ENCODE assay signal across 22 cellular contexts in the genomic region with DNA sequence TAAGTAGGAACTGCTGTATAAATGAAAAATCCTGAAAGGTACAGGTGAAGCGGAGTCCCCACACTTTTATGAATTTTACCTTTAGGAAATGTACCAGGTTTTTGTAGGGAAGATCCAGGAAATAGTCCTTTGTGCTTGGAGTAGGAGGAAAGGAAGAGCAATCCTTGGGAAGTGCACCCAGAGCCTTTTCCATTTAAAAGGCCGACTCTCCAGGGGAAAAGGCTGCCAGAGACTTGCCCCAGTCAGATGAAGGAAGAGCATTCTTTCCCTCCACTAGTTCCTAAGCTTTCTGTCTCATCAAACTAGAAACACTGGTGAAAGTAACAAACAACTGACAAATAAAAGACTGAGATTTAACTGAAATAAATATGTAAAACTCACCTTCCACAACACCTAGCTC.
DNase-seq lines count a peak whose midpoint lies in the region; ATAC-seq and TF ChIP-seq lines count a peak whose summit lies in the region.
"Had no signal": no experiment of that assay in that cellular context is flagged by ENCODE, and none has a peak within 500 bp of the region (broad histone marks: within the 10 kb centered on the region; RNA-seq: fewer than 3 reads in every experiment).

No MANE protein-coding gene starts in this region.

- H3K36me3 ChIP-seq in GM23338 (ENCODE audit: insufficient read depth) (no peaks in the 10 kb centered on the region), iPS-15b (ENCODE audit: control insufficient read depth, insufficient read depth, low read length) (no peaks in the 10 kb centered on the region)
- H3K36me3 ChIP-seq: BLaER1 treated with 17β-estradiol and CSF1 and Interleukin-3, amounts not matched to agents 10 nM and 100 nM had no signal

- no peak overlapping the region for H3K4me3 Mint-ChIP-seq in GM23338
- H3K4me3 Mint-ChIP-seq in WTC11: no peak overlapping the region
- H3K4me3 Mint-ChIP-seq: B cell; CD4-positive, alpha-beta T cell; CD8-positive, alpha-beta memory T cell had no signal

- H3K9me3 Mint-ChIP-seq in GM23338 (no peaks in the 10 kb centered on the region), WTC11 (peaks cover 7% of the 10 kb centered on the region)

- H3K36me3 Mint-ChIP-seq in GM23338 (ENCODE audit: low read depth) (no peaks in the 10 kb centered on the region), WTC11 (no peaks in the 10 kb centered on the region; the same call in 1 of the 2 replicates)
- H3K36me3 Mint-ChIP-seq: CD8-positive, alpha-beta memory T cell had no signal

- no peaks in the 10 kb centered on the region for H3K79me2 ChIP-seq in GM23338 (replicated peaks; ENCODE audit: insufficient read depth)

- H3K9me3 ChIP-seq in iPS-15b (ENCODE audit: control insufficient read depth, insufficient read depth, low read length): no peaks in the 10 kb centered on the region
- H3K9me3 ChIP-seq: A549; BLaER1 treated with 17β-estradiol and CSF1 and Interleukin-3, amounts not matched to agents 10 nM and 100 nM had no signal

- CTCF ChIA-PET in WTC11 (lab: Charles Lee): interaction anchor here (0.6 to 1.5 kb wide), 5 partner anchors 13 to 856 kb away, joined by 3 to 7 read pairs (median 3); no protein-coding TSS in a partner anchor

- H3K27ac Mint-ChIP-seq in GM23338 (no peak overlapping the region; the same call in 1 of the 2 replicates), WTC11 (peak overlapping the region; percentile 33; the same call in 1 of the 2 replicates)
- H3K27ac Mint-ChIP-seq: B cell; CD4-positive, alpha-beta T cell; CD8-positive, alpha-beta memory T cell had no signal

- TF ChIP-seq POLR2A in lower leg skin (IDR thresholded peaks at IDR 0.05): no peak

- TF ChIP-seq CTCF in GM23338 (conservative IDR thresholded peaks at IDR 0.05; ENCODE audit: low read depth in 2 of 2) (no peak), WTC11 (IDR thresholded peaks at IDR 0.05) (no peak), lower leg skin (IDR thresholded peaks at IDR 0.05) (no peak)

- ATAC-seq in GM23338 (peak; percentile 67), WTC11 (peak; percentile 53; the same call in 1 of the 2 replicates), SK-N-SH treated with all-trans-retinoic acid at 6 μM for 48 hours (no peak)
- ATAC-seq: A549, GM12878 had no signal

- H3K4me2 ChIP-seq in GM23338: no peak overlapping the region
- H3K4me2 ChIP-seq: A549 had no signal

- H3K4me1 ChIP-seq in GM23338 (ENCODE audit: insufficient read depth) (peaks cover 4% of the 10 kb centered on the region; the same call in 1 of the 2 replicates), iPS-15b (ENCODE audit: control insufficient read depth, insufficient read depth, low read length) (peaks cover 7% of the 10 kb centered on the region)
- H3K4me1 ChIP-seq: A549 had no signal

- no peaks in the 10 kb centered on the region for H3F3A ChIP-seq in GM23338 (replicated peaks; ENCODE audit: low read depth)

- no peaks in the 10 kb centered on the region for H4K20me1 ChIP-seq in GM23338 (replicated peaks; ENCODE audit: insufficient read depth)
- H4K20me1 ChIP-seq: BLaER1 treated with 17β-estradiol and CSF1 and Interleukin-3, amounts not matched to agents 10 nM and 100 nM had no signal

- 77 to 81% methylated on average over 2 of the region's 2 CpGs for WGBS in lower leg skin, 2 donors

- no peaks in the 10 kb centered on the region for H3K27me3 Mint-ChIP-seq in GM23338 (ENCODE audit: insufficient read depth, low read depth, poor library complexity)
- no peaks in the 10 kb centered on the region for H3K27me3 Mint-ChIP-seq in WTC11 (ENCODE audit: low read depth)
- H3K27me3 Mint-ChIP-seq: B cell; CD4-positive, alpha-beta T cell; CD8-positive, alpha-beta memory T cell had no signal

- H2AFZ ChIP-seq in GM23338: peak overlapping the region; percentile 5; the same call in 1 of the 2 replicates

- H3K9me2 ChIP-seq in GM23338 (ENCODE audit: insufficient read depth): no peaks in the 10 kb centered on the region

- DNase-seq in GM23338 (ENCODE audit: low spot score) (peak; percentile 17), WTC11 (ENCODE audit: low spot score) (no peak), iPS-NIHi7 (ENCODE audit: extremely low spot score) (peak; percentile 10), DMS79 treated with DMSO at 0.1 percent for 48 hours (lab: John Stamatoyannopoulos, UW) (no peak), DMS153 (lab: John Stamatoyannopoulos, UW) (no peak), lower leg skin (ENCODE audit: low spot score in 2 of 2) (no peak)
- DNase-seq: AML-193; CD4-positive, alpha-beta T cell; CD8-positive, alpha-beta memory T cell; COR-L47; DMS 273 treated with DMSO at 0.1 percent for 48 hours; DND-41; EL; GDM1 had no signal

- H3K9ac ChIP-seq in iPS-15b (ENCODE audit: low read depth, low read length): peak overlapping the region; percentile 48

- intact Hi-C loops in lower leg skin (cut with DNase I; ENCODE audit: low total_unique reads): no loop called here

- no peak overlapping the region for H3K27ac ChIP-seq in GM23338 (ENCODE audit: low read depth)
- H3K27ac ChIP-seq: 22Rv1, A549, C4-2B had no signal

- POLR2A ChIA-PET in WTC11 (lab: Charles Lee): no interaction called here

- no peaks in the 10 kb centered on the region for H3K27me3 ChIP-seq in GM23338 (ENCODE audit: insufficient read depth)
- no peaks in the 10 kb centered on the region for H3K27me3 ChIP-seq in iPS-15b (ENCODE audit: control insufficient read depth, insufficient read depth, low read length)
- H3K27me3 ChIP-seq: BLaER1 treated with 17β-estradiol and CSF1 and Interleukin-3, amounts not matched to agents 10 nM and 100 nM had no signal

- H3K4me1 Mint-ChIP-seq in GM23338 (peaks cover 14% of the 10 kb centered on the region), WTC11 (peaks cover 13% of the 10 kb centered on the region)
- H3K4me1 Mint-ChIP-seq: B cell; CD8-positive, alpha-beta memory T cell had no signal

- H3K4me3 ChIP-seq in GM23338 (no peak overlapping the region), iPS-15b (ENCODE audit: low read depth, low read length) (no peak overlapping the region), lower leg skin (ENCODE audit: low read depth, poor library complexity, severe bottlenecking) (no peak overlapping the region)
- H3K4me3 ChIP-seq: A549, GM12878 had no signal

TF ChIP-seq in GM23338, 12 proteins besides CTCF, POLR2A, EP300 and RAD21 (continues in another document):
- TF ChIP-seq CREB1 (CRISPR knock-in tag; IDR thresholded peaks at IDR 0.05; ENCODE audit: low read depth) (no peak), STAT1 (IDR thresholded peaks at IDR 0.05; ENCODE audit: unreplicated experiment) (no peak)

TF ChIP-seq in WTC11, 78 proteins besides CTCF, POLR2A, EP300 and RAD21:
- peak; percentile 86 for TF ChIP-seq ETV6 (CRISPR knock-in tag; IDR thresholded peaks at IDR 0.05)
- TF ChIP-seq, protein P1, sequence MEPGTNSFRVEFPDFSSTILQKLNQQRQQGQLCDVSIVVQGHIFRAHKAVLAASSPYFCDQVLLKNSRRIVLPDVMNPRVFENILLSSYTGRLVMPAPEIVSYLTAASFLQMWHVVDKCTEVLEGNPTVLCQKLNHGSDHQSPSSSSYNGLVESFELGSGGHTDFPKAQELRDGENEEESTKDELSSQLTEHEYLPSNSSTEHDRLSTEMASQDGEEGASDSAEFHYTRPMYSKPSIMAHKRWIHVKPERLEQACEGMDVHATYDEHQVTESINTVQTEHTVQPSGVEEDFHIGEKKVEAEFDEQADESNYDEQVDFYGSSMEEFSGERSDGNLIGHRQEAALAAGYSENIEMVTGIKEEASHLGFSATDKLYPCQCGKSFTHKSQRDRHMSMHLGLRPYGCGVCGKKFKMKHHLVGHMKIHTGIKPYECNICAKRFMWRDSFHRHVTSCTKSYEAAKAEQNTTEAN (CRISPR knock-in tag; IDR thresholded peaks at IDR 0.05): no peak

TF ChIP-seq in SK-N-SH treated with all-trans-retinoic acid at 6 μM for 48 hours, 23 proteins besides CTCF, POLR2A, EP300 and RAD21:
- TF ChIP-seq TCF4 (CRISPR knock-in tag; IDR thresholded peaks at IDR 0.05; ENCODE audit: borderline replicate concordance) (no peak), ZNF565 (CRISPR knock-in tag; conservative IDR thresholded peaks at IDR 0.05; ENCODE audit: low read depth) (no peak), ESRRG (CRISPR knock-in tag; IDR thresholded peaks at IDR 0.05) (no peak), ZNF8 (CRISPR knock-in tag; IDR thresholded peaks at IDR 0.05) (no peak), BACH2 (CRISPR knock-in tag; IDR thresholded peaks at IDR 0.05; ENCODE audit: borderline replicate concordance) (no peak), ZNF70 (CRISPR knock-in tag; IDR thresholded peaks at IDR 0.05) (no peak), ZFP30 (CRISPR knock-in tag; IDR thresholded peaks at IDR 0.05) (no peak)
- TF ChIP-seq, protein P2, sequence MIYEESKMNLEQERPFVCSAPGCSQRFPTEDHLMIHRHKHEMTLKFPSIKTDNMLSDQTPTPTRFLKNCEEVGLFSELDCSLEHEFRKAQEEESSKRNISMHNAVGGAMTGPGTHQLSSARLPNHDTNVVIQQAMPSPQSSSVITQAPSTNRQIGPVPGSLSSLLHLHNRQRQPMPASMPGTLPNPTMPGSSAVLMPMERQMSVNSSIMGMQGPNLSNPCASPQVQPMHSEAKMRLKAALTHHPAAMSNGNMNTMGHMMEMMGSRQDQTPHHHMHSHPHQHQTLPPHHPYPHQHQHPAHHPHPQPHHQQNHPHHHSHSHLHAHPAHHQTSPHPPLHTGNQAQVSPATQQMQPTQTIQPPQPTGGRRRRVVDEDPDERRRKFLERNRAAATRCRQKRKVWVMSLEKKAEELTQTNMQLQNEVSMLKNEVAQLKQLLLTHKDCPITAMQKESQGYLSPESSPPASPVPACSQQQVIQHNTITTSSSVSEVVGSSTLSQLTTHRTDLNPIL (CRISPR knock-in tag; IDR thresholded peaks at IDR 0.05; ENCODE audit: low read depth): no peak
- TF ChIP-seq, protein P3, sequence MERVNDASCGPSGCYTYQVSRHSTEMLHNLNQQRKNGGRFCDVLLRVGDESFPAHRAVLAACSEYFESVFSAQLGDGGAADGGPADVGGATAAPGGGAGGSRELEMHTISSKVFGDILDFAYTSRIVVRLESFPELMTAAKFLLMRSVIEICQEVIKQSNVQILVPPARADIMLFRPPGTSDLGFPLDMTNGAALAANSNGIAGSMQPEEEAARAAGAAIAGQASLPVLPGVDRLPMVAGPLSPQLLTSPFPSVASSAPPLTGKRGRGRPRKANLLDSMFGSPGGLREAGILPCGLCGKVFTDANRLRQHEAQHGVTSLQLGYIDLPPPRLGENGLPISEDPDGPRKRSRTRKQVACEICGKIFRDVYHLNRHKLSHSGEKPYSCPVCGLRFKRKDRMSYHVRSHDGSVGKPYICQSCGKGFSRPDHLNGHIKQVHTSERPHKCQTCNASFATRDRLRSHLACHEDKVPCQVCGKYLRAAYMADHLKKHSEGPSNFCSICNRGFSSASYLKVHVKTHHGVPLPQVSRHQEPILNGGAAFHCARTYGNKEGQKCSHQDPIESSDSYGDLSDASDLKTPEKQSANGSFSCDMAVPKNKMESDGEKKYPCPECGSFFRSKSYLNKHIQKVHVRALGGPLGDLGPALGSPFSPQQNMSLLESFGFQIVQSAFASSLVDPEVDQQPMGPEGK (CRISPR knock-in tag; IDR thresholded peaks at IDR 0.05; ENCODE audit: borderline replicate concordance): no peak

Comparison
In these comparisons a context has a peak if more than half of its experiments do, and no peak if none do; other contexts are left out.
1. DNase-seq: peak in GM23338 (single experiment) and iPS-NIHi7 (single experiment); none in WTC11 (single experiment), DMS79 treated with DMSO at 0.1 percent for 48 hours (single experiment), DMS153 (single experiment) and lower leg skin (0 of 2).